1 cellular context compared by ENCODE assay signal in the genomic region with DNA sequence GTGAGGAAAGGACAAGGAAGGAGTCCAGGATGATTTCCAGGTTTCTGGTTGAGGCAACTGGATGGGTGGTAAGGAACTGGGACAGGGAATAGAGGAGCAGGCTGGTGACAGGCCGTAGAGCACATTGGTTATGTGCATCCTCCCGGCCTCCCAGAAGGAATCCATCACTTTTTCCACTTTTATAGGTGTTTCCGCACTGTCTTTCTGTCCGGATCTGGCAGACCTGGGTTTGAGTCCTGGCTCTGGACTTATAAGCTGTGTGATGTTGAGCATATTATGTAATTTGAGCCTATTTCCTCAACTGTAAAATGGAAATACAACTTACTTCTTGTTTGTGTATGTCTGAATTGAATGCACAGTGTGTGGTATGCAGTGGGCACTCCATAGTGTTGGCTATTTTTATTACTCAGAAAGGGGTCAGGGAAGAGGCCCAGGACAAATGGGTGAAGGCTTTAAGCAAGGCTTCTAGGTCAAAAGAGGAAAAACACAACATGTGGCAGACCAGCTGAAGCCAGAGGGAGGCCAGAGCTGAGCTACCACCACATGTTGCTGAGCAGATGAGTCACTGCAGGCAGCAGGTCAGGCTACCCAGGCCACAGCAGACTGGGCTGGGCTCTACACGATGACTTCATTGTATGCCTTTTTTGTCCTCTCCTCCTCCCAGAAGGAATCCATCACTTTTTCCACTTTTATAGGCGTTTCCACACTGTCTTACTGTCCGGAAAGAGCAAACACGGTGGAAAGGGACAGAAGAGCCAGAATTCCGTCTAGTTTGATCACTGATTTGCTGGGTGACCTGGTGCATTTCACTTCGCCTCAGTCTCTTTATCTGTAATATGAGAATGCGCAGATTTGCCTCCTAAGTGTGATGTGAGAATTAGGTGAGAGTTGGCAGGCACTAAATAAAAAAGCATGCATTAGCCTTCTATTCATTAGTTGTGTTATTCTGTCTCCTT.
TF ChIP-seq lines count a peak whose summit lies in the region.

No MANE protein-coding gene starts in this region.

TF ChIP-seq in HEK293, 187 proteins besides CTCF, POLR2A, EP300 and RAD21 (continued from another document):
- TF ChIP-seq HIC1 (tag by site-specific recombination; IDR thresholded peaks at IDR 0.05) = peak; percentile 80
- TF ChIP-seq IKZF3 (tag by site-specific recombination; IDR thresholded peaks at IDR 0.05) = peak; percentile 67; the same call in 1 of the 2 replicates
- TF ChIP-seq ZNF510 (tag by site-specific recombination; IDR thresholded peaks at IDR 0.05; ENCODE audit: insufficient replicate concordance) = no peak
- TF ChIP-seq ZNF658 (tag by site-specific recombination; IDR thresholded peaks at IDR 0.05) = no peak
- TF ChIP-seq SP3 (tag by site-specific recombination; IDR thresholded peaks at IDR 0.05) = peak; percentile 61
- TF ChIP-seq, protein P1, sequence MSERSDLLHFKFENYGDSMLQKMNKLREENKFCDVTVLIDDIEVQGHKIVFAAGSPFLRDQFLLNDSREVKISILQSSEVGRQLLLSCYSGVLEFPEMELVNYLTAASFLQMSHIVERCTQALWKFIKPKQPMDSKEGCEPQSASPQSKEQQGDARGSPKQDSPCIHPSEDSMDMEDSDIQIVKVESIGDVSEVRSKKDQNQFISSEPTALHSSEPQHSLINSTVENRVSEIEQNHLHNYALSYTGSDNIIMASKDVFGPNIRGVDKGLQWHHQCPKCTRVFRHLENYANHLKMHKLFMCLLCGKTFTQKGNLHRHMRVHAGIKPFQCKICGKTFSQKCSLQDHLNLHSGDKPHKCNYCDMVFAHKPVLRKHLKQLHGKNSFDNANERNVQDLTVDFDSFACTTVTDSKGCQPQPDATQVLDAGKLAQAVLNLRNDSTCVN (tag by site-specific recombination; optimal IDR thresholded peaks at IDR 0.05) = no peak
- TF ChIP-seq MZF1 (tag by site-specific recombination; IDR thresholded peaks at IDR 0.05; ENCODE audit: borderline replicate concordance) = no peak
- TF ChIP-seq EGR2 (tag by site-specific recombination; IDR thresholded peaks at IDR 0.05; ENCODE audit: low read depth) = no peak
- TF ChIP-seq ZNF626 (tag by site-specific recombination; IDR thresholded peaks at IDR 0.05) = no peak
- no peak for TF ChIP-seq ZFP41 (tag by site-specific recombination; IDR thresholded peaks at IDR 0.05; ENCODE audit: borderline replicate concordance)
- TF ChIP-seq ZNF10 (tag by site-specific recombination; IDR thresholded peaks at IDR 0.05) = no peak
- TF ChIP-seq GFI1B (tag by site-specific recombination; IDR thresholded peaks at IDR 0.05) = peak; percentile 49; the same call in 1 of the 2 replicates
- peak; percentile 78 for TF ChIP-seq ZNF24 (tag by site-specific recombination; IDR thresholded peaks at IDR 0.05)
- no peak for TF ChIP-seq ZSCAN18 (tag by site-specific recombination; IDR thresholded peaks at IDR 0.05)
- no peak for TF ChIP-seq ZNF280D (tag by site-specific recombination; IDR thresholded peaks at IDR 0.05)
- TF ChIP-seq, protein P2, sequence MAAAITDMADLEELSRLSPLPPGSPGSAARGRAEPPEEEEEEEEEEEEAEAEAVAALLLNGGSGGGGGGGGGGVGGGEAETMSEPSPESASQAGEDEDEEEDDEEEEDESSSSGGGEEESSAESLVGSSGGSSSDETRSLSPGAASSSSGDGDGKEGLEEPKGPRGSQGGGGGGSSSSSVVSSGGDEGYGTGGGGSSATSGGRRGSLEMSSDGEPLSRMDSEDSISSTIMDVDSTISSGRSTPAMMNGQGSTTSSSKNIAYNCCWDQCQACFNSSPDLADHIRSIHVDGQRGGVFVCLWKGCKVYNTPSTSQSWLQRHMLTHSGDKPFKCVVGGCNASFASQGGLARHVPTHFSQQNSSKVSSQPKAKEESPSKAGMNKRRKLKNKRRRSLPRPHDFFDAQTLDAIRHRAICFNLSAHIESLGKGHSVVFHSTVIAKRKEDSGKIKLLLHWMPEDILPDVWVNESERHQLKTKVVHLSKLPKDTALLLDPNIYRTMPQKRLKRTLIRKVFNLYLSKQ (tag by site-specific recombination; IDR thresholded peaks at IDR 0.05; ENCODE audit: borderline replicate concordance) = no peak
- TF ChIP-seq ZNF18 (tag by site-specific recombination; IDR thresholded peaks at IDR 0.05) = peak; percentile 69; the same call in 1 of the 2 replicates
- no peak; the same call in 1 of the 2 replicates for TF ChIP-seq ZNF654 (tag by site-specific recombination; IDR thresholded peaks at IDR 0.05; ENCODE audit: low read depth)
- peak; percentile 43; the same call in 1 of the 2 replicates for TF ChIP-seq OSR2 (tag by site-specific recombination; IDR thresholded peaks at IDR 0.05)
- TF ChIP-seq ZBTB44 (tag by site-specific recombination; IDR thresholded peaks at IDR 0.05) = no peak
- TF ChIP-seq ZNF391 (tag by site-specific recombination; IDR thresholded peaks at IDR 0.05; ENCODE audit: borderline replicate concordance, low read depth) = no peak; the same call in 1 of the 2 replicates
- TF ChIP-seq ZNF174 (tag by site-specific recombination; IDR thresholded peaks at IDR 0.05) = no peak
- TF ChIP-seq ZBTB7A (tag by site-specific recombination; IDR thresholded peaks at IDR 0.05; ENCODE audit: low read depth) = no peak
- no peak for TF ChIP-seq ZNF555 (tag by site-specific recombination; conservative IDR thresholded peaks at IDR 0.05)
TF ChIP-seq in HEK293: peak in this region for 46.
